Comparison of ENCODE assay signal across 27 cellular contexts in genomic region chr10:32366588-32366987, GRCh38. TPM values are rescaled to one million over a fixed set of nuclear protein-coding genes. Genes with fewer than 3 reads are reported as not detected.
DNase-seq lines count a peak whose midpoint lies in the region; ATAC-seq, FAIRE-seq and TF ChIP-seq lines count a peak whose summit lies in the region.
"Had no signal": no experiment of that assay in that cellular context is flagged by ENCODE, and none has a peak within 500 bp of the region (broad histone marks: within the 10 kb centered on the region; RNA-seq: fewer than 3 reads in every experiment).

No MANE protein-coding gene starts in this region.

- H3K4me3 ChIP-seq in Loucy (ENCODE audit: low read length, poor library complexity, severe bottlenecking) = peak overlapping the region; percentile 56
- peak overlapping the region; percentile 16 for H3K4me3 ChIP-seq in psoas muscle
- H3K4me3 ChIP-seq in HepG2 (replicated peaks in 1 of 3; ENCODE audit: insufficient read depth in 1 of 3, low read depth in 2 of 3, low read length in 3 of 3) = no peak overlapping the region
- H3K4me3 ChIP-seq: adrenal gland, HAP-1, K562, ovary, SJSA1, tibial nerve had no signal

- POLR2A ChIA-PET in HepG2 (lab: Yijun Ruan, JAX) = no interaction called here

- H3K4me1 Mint-ChIP-seq in activated CD8-positive, alpha-beta memory T cell treated with anti-CD3 and anti-CD28 coated beads, Interleukin-2, amount 10 ng/mL, durations not matched to agents 7 days and 5 days = peaks cover 49% of the 10 kb centered on the region

- TF ChIP-seq POLR2A in HepG2 (IDR thresholded peaks at IDR 0.05; ENCODE audit: insufficient read depth in 1 of 2, low read depth in 2 of 2, low read length in 2 of 2) = no peak

- H3K36me3 ChIP-seq in Loucy (ENCODE audit: insufficient read depth, low read length) (no peaks in the 10 kb centered on the region), psoas muscle (ENCODE audit: insufficient read depth in 1 of 2, low read depth in 1 of 2) (no peaks in the 10 kb centered on the region), HepG2 (replicated peaks in 1 of 2; ENCODE audit: control insufficient read depth in 1 of 2, insufficient read depth in 2 of 2, low read length in 2 of 2) (peaks cover 0 to 10% of the 10 kb centered on the region in 2 experiments; a peak in 2 of 5 replicates)
- H3K36me3 ChIP-seq: adrenal gland, HAP-1, ovary, right atrium auricular region, tibial nerve had no signal

- no peaks in the 10 kb centered on the region for H3K27me3 Mint-ChIP-seq in activated CD8-positive, alpha-beta memory T cell treated with anti-CD3 and anti-CD28 coated beads, Interleukin-2, amount 10 ng/mL, durations not matched to agents 7 days and 5 days
- H3K27me3 Mint-ChIP-seq: activated CD4-positive, alpha-beta T cell treated with anti-CD3 and anti-CD28 coated beads for 36 hours; B cell; natural killer cell treated with Interleukin-12 subunit alpha and Interleukin-12 subunit beta and Interleukin-15 and Interleukin-18, amount 100 ng/mL, for 72 hours had no signal

- TF ChIP-seq CTCF in Loucy (conservative IDR thresholded peaks at IDR 0.05; ENCODE audit: low read length) = no peak
- TF ChIP-seq CTCF in psoas muscle (IDR thresholded peaks at IDR 0.05) = no peak
- TF ChIP-seq CTCF in HepG2 (CRISPR knock-in tag; IDR thresholded peaks at IDR 0.05) = no peak

- WGBS in psoas muscle, 3 donors = 31 to 45% (median 43%) methylated on average over 3 of the region's 3 CpGs
- WGBS in HepG2 (ENCODE audit: low lambda C conversion rate) = 96% methylated on average over 3 of the region's 3 CpGs

- H3K4me1 ChIP-seq in Loucy (ENCODE audit: insufficient read depth, low read length, poor library complexity, severe bottlenecking) (peaks cover 50% of the 10 kb centered on the region), psoas muscle (peaks cover 23% of the 10 kb centered on the region), HepG2 (ENCODE audit: insufficient read depth, low read length) (peaks cover 11% of the 10 kb centered on the region)
- H3K4me1 ChIP-seq: SJSA1 had no signal

- BruUV-seq in HepG2 (replicated peaks; lab: Mats Ljungman, UMichigan) = no TSS peak

- peak overlapping the region; percentile 56 for H3K9ac ChIP-seq in Loucy (ENCODE audit: low read depth, low read length, poor library complexity, severe bottlenecking)
- no peak overlapping the region for H3K9ac ChIP-seq in HepG2 (ENCODE audit: insufficient read depth, low read depth, low read length)

- no peak overlapping the region for H3K4me3 Mint-ChIP-seq in activated CD8-positive, alpha-beta memory T cell treated with anti-CD3 and anti-CD28 coated beads, Interleukin-2, amount 10 ng/mL, durations not matched to agents 7 days and 5 days
- H3K4me3 Mint-ChIP-seq: B cell; natural killer cell treated with Interleukin-12 subunit alpha and Interleukin-12 subunit beta and Interleukin-15 and Interleukin-18, amount 100 ng/mL, for 72 hours had no signal

- CTCF ChIA-PET in activated CD8-positive, alpha-beta memory T cell treated with anti-CD3 and anti-CD28 coated beads, Interleukin-2, amount 10 ng/mL, durations not matched to agents 7 days and 5 days (lab: Charles Lee) = interaction anchor here (0.7 to 4.3 kb wide), 12 partner anchors 9 to 177 kb away, joined by 3 to 26 read pairs (median 5); no protein-coding TSS in a partner anchor
- CTCF ChIA-PET in HepG2 (lab: Yijun Ruan, JAX; ENCODE audit: low intra/inter-chr PET ratio, low total read pairs) = interaction anchor here (1.9 to 2.6 kb wide), 2 partner anchors 21 to 110 kb away, joined by 18 to 22 read pairs; partner anchors contain the start of gene EPC1

- intact Hi-C loops in psoas muscle (cut with DNase I) = loop anchor here (2.0 to 5.0 kb wide), 2 partner anchors 109 to 110 kb away; no protein-coding TSS in a partner anchor
- intact Hi-C loops in HepG2 (cut with micrococcal nuclease; ENCODE audit: unreplicated experiment) = loop anchor here (2.0 kb wide), 1 partner anchor 110 kb away; no protein-coding TSS in a partner anchor

- H4K20me1 ChIP-seq in Loucy (ENCODE audit: insufficient read depth, low read length, poor library complexity, severe bottlenecking) (peaks cover 80% of the 10 kb centered on the region), HepG2 (ENCODE audit: insufficient read depth, low read length) (no peaks in the 10 kb centered on the region; the same call in none of the 2 replicates)

- no peak for TF ChIP-seq RAD21 in HepG2 (CRISPR knock-in tag; IDR thresholded peaks at IDR 0.05)

- H3K9me3 Mint-ChIP-seq in activated CD8-positive, alpha-beta memory T cell treated with anti-CD3 and anti-CD28 coated beads, Interleukin-2, amount 10 ng/mL, durations not matched to agents 7 days and 5 days (ENCODE audit: low read depth) = no peaks in the 10 kb centered on the region
- H3K9me3 Mint-ChIP-seq: natural killer cell treated with Interleukin-12 subunit alpha and Interleukin-12 subunit beta and Interleukin-15 and Interleukin-18, amount 100 ng/mL, for 72 hours had no signal

- in situ Hi-C loops in HepG2 (cut with HindIII; ENCODE audit: extremely low pct_ligation_motif_present, low pct_unique_long_range_greater_than_20kb) = loop anchor here (5.0 kb wide), 1 partner anchor 109 kb away; no protein-coding TSS in a partner anchor

- FAIRE-seq in HepG2 (lab: Jason Lieb, UNC) = no peak
- FAIRE-seq: K562 had no signal

- peak overlapping the region; percentile 66 for H3K27ac Mint-ChIP-seq in activated CD8-positive, alpha-beta memory T cell treated with anti-CD3 and anti-CD28 coated beads, Interleukin-2, amount 10 ng/mL, durations not matched to agents 7 days and 5 days
- H3K27ac Mint-ChIP-seq: B cell; natural killer cell treated with Interleukin-12 subunit alpha and Interleukin-12 subunit beta and Interleukin-15 and Interleukin-18, amount 100 ng/mL, for 72 hours had no signal

- H3K9me3 ChIP-seq in Loucy (ENCODE audit: insufficient read depth, low read depth, low read length) = no peaks in the 10 kb centered on the region
- H3K9me3 ChIP-seq in psoas muscle = no peaks in the 10 kb centered on the region
- H3K9me3 ChIP-seq in HepG2 (ENCODE audit: low read length) = no peaks in the 10 kb centered on the region
- H3K9me3 ChIP-seq: adrenal gland, HAP-1, ovary, right atrium auricular region, SJSA1, tibial nerve had no signal

- H3K79me2 ChIP-seq in Loucy (ENCODE audit: insufficient read depth, low read length) (peaks cover 99% of the 10 kb centered on the region), HepG2 (ENCODE audit: insufficient read depth, low read length) (peaks cover 72% of the 10 kb centered on the region)

- H3K4me2 ChIP-seq in Loucy (ENCODE audit: low read depth, low read length, poor library complexity, severe bottlenecking) = peak overlapping the region; percentile 75
- no peak overlapping the region for H3K4me2 ChIP-seq in HepG2 (ENCODE audit: low read depth, low read length)

- TF ChIP-seq EP300 in HepG2 (IDR thresholded peaks at IDR 0.05; ENCODE audit: low read depth in 2 of 2, low read length in 2 of 2) = no peak
- no peak for TF ChIP-seq EP300 in HepG2 (CRISPR knock-in tag; IDR thresholded peaks at IDR 0.05; ENCODE audit: borderline replicate concordance)

- H3F3A ChIP-seq in Loucy (ENCODE audit: low read depth) = no peaks in the 10 kb centered on the region; the same call in 1 of the 2 replicates

- H2AFZ ChIP-seq in Loucy (ENCODE audit: low read length) (no peak overlapping the region), HepG2 (ENCODE audit: low read length) (no peak overlapping the region)

- H3K27ac ChIP-seq in psoas muscle = no peak overlapping the region
- no peak overlapping the region for H3K27ac ChIP-seq in HepG2 (ENCODE audit: extremely low read length, insufficient read depth, low read length)
- H3K27ac ChIP-seq: adrenal gland, ovary, right atrium auricular region, SJSA1, tibial nerve had no signal

- DNase-seq in activated CD8-positive, alpha-beta memory T cell treated with anti-CD3 and anti-CD28 coated beads, Interleukin-2, amount 10 ng/mL, durations not matched to agents 7 days and 5 days = no peak
- no peak for DNase-seq in activated CD8-positive, alpha-beta memory T cell treated with anti-CD3 and anti-CD28 coated beads, Interleukin-2, amount 50 U/mL, for 4 hours
- peak; percentile 18 for DNase-seq in dermis blood vessel endothelial cell
- DNase-seq in psoas muscle = no peak
- no peak for DNase-seq in NCI-H748 (lab: John Stamatoyannopoulos, UW; ENCODE audit: unreplicated experiment)
- no peak for DNase-seq in HepG2 (ENCODE audit: low spot score)
- DNase-seq: activated CD4-positive, alpha-beta T cell treated with anti-CD3 and anti-CD28 coated beads for 36 hours; activated effector memory CD4-positive, alpha-beta T cell treated with anti-CD3 and anti-CD28 coated beads, Interleukin-2, amount 50 U/mL, for 16 hours; adrenal gland; DMS79; left ventricle myocardium superior; midbrain; NCI-H1105; NCI-H2029 treated with DMSO at 0.1 percent for 48 hours; NCI-H226; NCI-H748 treated with DMSO at 0.1 percent for 48 hours; ovary; stimulated activated CD4-positive, alpha-beta T cell treated with anti-CD3 and anti-CD28 coated beads, Interleukin-2, amount 100 ng/mL, for 24 hours had no signal

- ATAC-seq in activated CD8-positive, alpha-beta memory T cell treated with anti-CD3 and anti-CD28 coated beads, Interleukin-2, amount 10 ng/mL, durations not matched to agents 7 days and 5 days = no peak
- no peak for ATAC-seq in psoas muscle
- ATAC-seq in HG03342 (IDR thresholded peaks at IDR 0.05; ENCODE audit: unreplicated experiment) = no peak
- no peak for ATAC-seq in HepG2
- ATAC-seq: activated CD4-positive, alpha-beta T cell treated with anti-CD3 and anti-CD28 coated beads for 36 hours; K562; left ventricle myocardium superior; natural killer cell treated with Interleukin-12 subunit alpha and Interleukin-12 subunit beta and Interleukin-15 and Interleukin-18, amount 100 ng/mL, for 72 hours had no signal

- H3K27me3 ChIP-seq in Loucy (ENCODE audit: insufficient read depth, low read length, poor library complexity, severe bottlenecking) (no peaks in the 10 kb centered on the region), psoas muscle (ENCODE audit: insufficient read depth in 3 of 3, low read length in 2 of 3) (no peaks in the 10 kb centered on the region), HepG2 (ENCODE audit: control insufficient read depth in 1 of 2, insufficient read depth in 2 of 2, low read length in 2 of 2) (no peaks in the 10 kb centered on the region)
- H3K27me3 ChIP-seq: adrenal gland, ovary, right atrium auricular region, SJSA1, tibial nerve had no signal

- no peaks in the 10 kb centered on the region for H3K9me2 ChIP-seq in Loucy (replicated peaks; ENCODE audit: low read depth, low read length)

- H3K36me3 Mint-ChIP-seq in activated CD8-positive, alpha-beta memory T cell treated with anti-CD3 and anti-CD28 coated beads, Interleukin-2, amount 10 ng/mL, durations not matched to agents 7 days and 5 days = peaks cover 3% of the 10 kb centered on the region
- H3K36me3 Mint-ChIP-seq: natural killer cell treated with Interleukin-12 subunit alpha and Interleukin-12 subunit beta and Interleukin-15 and Interleukin-18, amount 100 ng/mL, for 72 hours had no signal

RNA-seq across cellular contexts. Expression of gene EPC1, which starts 19.6 kb away (rescaled TPM):
- 10 to 100 TPM; 32.1 to 42.3 TPM for total RNA-seq in activated CD8-positive, alpha-beta memory T cell treated with anti-CD3 and anti-CD28 coated beads, Interleukin-2, amount 10 ng/mL, durations not matched to agents 7 days and 5 days
- total RNA-seq in dermis blood vessel endothelial cell (24.3 and 24.8 TPM in 2 replicates), psoas muscle (10 to 100 TPM; 20.7 to 37.1 (median 27.1) TPM), HepG2 (2016; rRNA removed; fragmentation: Illumina TruSeq; extraction: Trizol) (23.6 and 28.7 TPM in 2 replicates)
- polyA plus RNA-seq in psoas muscle (10 to 100 TPM; 19.5 to 27.3 (median 20.7) TPM), HepG2 (2011; rRNA removed) (39.2 and 44.2 TPM in 2 replicates)
- 18.0 and 19.2 TPM in 2 replicates for total RNA-seq in HepG2 (2016; cell fraction: cytosol; rRNA removed; fragmentation: Illumina TruSeq; extraction: Trizol; ENCODE audit: low read depth)
- 25.1 and 29.8 TPM in 2 replicates for total RNA-seq in HepG2 (2016; cell fraction: insoluble cytoplasmic fraction; rRNA removed; fragmentation: Illumina TruSeq; extraction: Trizol)
- total RNA-seq in HepG2 (2016; cell fraction: membrane; rRNA removed; fragmentation: Illumina TruSeq; extraction: Trizol) = 26.1 and 31.2 TPM in 2 replicates
- total RNA-seq in HepG2 (2016; cell fraction: nucleus; rRNA removed; fragmentation: Illumina TruSeq; extraction: Trizol) = 55.1 and 59.9 TPM in 2 replicates
- 24.6 and 24.8 TPM in 2 replicates for polyA plus RNA-seq in HepG2 (2011; cell fraction: cytosol; rRNA removed)
- polyA plus RNA-seq in HepG2 (2011; cell fraction: nucleus; rRNA removed) = 51.1 and 64.3 TPM in 2 replicates
- 11.5 and 11.9 TPM in 2 replicates for polyA plus RNA-seq in HepG2 (2012)
- 20.3 and 20.7 TPM in 2 replicates for polyA plus RNA-seq in HepG2 (2016; cell fraction: cytosol; fragmentation: Illumina TruSeq; extraction: Trizol; ENCODE audit: low read depth)
- polyA plus RNA-seq in HepG2 (2016; cell fraction: insoluble cytoplasmic fraction; fragmentation: Illumina TruSeq; extraction: Trizol; ENCODE audit: low read depth) = 22.1 and 22.7 TPM in 2 replicates
- 22.4 and 25.4 TPM in 2 replicates for polyA plus RNA-seq in HepG2 (2016; cell fraction: membrane; fragmentation: Illumina TruSeq; extraction: Trizol; ENCODE audit: low read depth)
- polyA plus RNA-seq in HepG2 (2016; cell fraction: nucleus; fragmentation: Illumina TruSeq; extraction: Trizol; ENCODE audit: insufficient read depth, low read depth) = 67.0 and 70.2 TPM in 2 replicates
- 49.8 and 55.1 TPM in 2 replicates for polyA minus RNA-seq in HepG2 (2011; rRNA and poly(A)+ RNA removed; ENCODE audit: low replicate concordance)
- polyA minus RNA-seq in HepG2 (2011; cell fraction: cytosol; rRNA and poly(A)+ RNA removed) = 15.8 and 17.6 TPM in 2 replicates
- polyA minus RNA-seq in HepG2 (2011; cell fraction: nucleus; rRNA and poly(A)+ RNA removed) = 112 and 118 TPM in 2 replicates

Comparison
In these comparisons a context has a peak if more than half of its experiments do, and no peak if none do; other contexts are left out.
1. H3K4me3 ChIP-seq: peak in Loucy (single experiment) and psoas muscle (single experiment); none in HepG2 (0 of 3).